In the genomic region with DNA sequence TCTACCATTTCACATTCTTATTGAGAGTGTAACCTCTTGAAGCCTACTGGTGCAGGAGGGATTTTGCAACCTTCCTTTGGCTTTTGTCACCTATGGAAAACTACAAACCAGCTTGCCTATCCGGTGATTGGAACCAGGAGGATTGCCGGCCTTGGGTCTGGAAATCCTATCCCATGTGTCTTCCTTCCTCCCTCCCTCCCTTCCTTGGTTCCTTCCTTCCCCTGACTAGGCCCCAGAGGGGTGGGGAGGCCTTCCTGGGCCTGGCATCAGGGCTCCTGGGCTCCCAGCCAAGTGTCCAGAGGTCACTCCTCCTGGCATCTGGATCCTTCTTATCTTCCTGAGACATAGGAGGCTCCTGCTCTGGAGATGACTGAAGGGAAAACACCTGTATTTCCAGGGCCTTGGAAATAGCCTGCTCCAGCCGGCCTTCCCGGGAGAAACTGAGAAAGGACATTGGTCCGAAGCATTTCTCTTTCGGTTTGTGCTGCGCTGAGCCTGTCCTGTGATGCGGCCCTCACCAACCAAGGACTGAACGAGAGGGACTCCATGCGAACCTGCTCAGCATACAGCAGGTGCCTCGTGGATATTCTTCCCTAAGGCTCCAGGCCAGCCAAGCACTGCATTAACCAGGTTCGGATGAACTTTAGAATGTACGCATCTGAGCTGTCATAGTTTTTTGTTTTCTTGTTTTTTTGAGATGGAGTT, we compare ENCODE assay signal across 1 cellular context.
TF ChIP-seq lines count a peak whose summit lies in the region.

No MANE protein-coding gene starts in this region.

TF ChIP-seq in GM23338, 12 proteins besides CTCF, POLR2A, EP300 and RAD21 (continued from another document):
- TF ChIP-seq STAT1 (IDR thresholded peaks at IDR 0.05; ENCODE audit: unreplicated experiment) (no peak), EZH2phosphoT487 (IDR thresholded peaks at IDR 0.05; ENCODE audit: unreplicated experiment) (no peak), JUNB (IDR thresholded peaks at IDR 0.05; ENCODE audit: unreplicated experiment) (no peak), EZH2 (IDR thresholded peaks at IDR 0.05; ENCODE audit: low read depth, unreplicated experiment) (no peak), ZNF331 (CRISPR knock-in tag; IDR thresholded peaks at IDR 0.05; ENCODE audit: low read depth) (no peak), POLR2AphosphoS5 (IDR thresholded peaks at IDR 0.05; ENCODE audit: low read depth) (no peak), NANOG (IDR thresholded peaks at IDR 0.05; ENCODE audit: borderline replicate concordance) (no peak), ZNF114 (CRISPR knock-in tag; IDR thresholded peaks at IDR 0.05) (no peak)
- TF ChIP-seq, protein P1, sequence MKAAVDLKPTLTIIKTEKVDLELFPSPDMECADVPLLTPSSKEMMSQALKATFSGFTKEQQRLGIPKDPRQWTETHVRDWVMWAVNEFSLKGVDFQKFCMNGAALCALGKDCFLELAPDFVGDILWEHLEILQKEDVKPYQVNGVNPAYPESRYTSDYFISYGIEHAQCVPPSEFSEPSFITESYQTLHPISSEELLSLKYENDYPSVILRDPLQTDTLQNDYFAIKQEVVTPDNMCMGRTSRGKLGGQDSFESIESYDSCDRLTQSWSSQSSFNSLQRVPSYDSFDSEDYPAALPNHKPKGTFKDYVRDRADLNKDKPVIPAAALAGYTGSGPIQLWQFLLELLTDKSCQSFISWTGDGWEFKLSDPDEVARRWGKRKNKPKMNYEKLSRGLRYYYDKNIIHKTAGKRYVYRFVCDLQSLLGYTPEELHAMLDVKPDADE (IDR thresholded peaks at IDR 0.05) = no peak
- TF ChIP-seq, protein P2, sequence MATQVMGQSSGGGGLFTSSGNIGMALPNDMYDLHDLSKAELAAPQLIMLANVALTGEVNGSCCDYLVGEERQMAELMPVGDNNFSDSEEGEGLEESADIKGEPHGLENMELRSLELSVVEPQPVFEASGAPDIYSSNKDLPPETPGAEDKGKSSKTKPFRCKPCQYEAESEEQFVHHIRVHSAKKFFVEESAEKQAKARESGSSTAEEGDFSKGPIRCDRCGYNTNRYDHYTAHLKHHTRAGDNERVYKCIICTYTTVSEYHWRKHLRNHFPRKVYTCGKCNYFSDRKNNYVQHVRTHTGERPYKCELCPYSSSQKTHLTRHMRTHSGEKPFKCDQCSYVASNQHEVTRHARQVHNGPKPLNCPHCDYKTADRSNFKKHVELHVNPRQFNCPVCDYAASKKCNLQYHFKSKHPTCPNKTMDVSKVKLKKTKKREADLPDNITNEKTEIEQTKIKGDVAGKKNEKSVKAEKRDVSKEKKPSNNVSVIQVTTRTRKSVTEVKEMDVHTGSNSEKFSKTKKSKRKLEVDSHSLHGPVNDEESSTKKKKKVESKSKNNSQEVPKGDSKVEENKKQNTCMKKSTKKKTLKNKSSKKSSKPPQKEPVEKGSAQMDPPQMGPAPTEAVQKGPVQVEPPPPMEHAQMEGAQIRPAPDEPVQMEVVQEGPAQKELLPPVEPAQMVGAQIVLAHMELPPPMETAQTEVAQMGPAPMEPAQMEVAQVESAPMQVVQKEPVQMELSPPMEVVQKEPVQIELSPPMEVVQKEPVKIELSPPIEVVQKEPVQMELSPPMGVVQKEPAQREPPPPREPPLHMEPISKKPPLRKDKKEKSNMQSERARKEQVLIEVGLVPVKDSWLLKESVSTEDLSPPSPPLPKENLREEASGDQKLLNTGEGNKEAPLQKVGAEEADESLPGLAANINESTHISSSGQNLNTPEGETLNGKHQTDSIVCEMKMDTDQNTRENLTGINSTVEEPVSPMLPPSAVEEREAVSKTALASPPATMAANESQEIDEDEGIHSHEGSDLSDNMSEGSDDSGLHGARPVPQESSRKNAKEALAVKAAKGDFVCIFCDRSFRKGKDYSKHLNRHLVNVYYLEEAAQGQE (IDR thresholded peaks at IDR 0.05; ENCODE audit: unreplicated experiment) = no peak
TF ChIP-seq in GM23338: peak in this region for 0.
